ENCODE assay signal across 20 cellular contexts in the genomic region with DNA sequence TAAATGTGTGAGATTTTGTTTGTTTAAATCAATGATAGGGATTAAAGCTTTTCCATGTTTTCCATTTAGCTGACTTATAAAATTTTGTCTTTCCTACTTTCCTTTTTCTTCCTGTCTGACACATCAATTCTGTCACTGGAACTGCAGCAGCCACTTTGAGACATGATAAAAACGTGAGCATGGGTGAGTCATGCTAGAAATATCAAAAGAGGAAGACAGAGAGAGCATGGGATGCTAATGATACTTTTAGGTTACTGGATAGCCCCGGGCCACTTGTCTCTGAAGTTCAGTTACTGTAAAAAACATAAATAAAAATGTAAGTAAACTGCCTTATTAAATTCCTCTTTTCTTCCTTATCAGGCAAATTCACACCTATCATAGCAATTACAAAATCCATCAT.
DNase-seq lines count a peak whose midpoint lies in the region; ATAC-seq, FAIRE-seq and TF ChIP-seq lines count a peak whose summit lies in the region.
"Had no signal": no experiment of that assay in that cellular context is flagged by ENCODE, and none has a peak within 500 bp of the region (broad histone marks: within the 10 kb centered on the region; RNA-seq: fewer than 3 reads in every experiment).

No MANE protein-coding gene starts in this region.

- H3K27me3 ChIP-seq in BJ (ENCODE audit: control insufficient read depth, insufficient read depth, low read length), result no peaks in the 10 kb centered on the region

- no peak for ATAC-seq in GM18505 (IDR thresholded peaks at IDR 0.05; ENCODE audit: unreplicated experiment)
- ATAC-seq: activated T-cell treated with anti-CD3 and anti-CD28 coated beads, Interleukin-2, amount 50 U/mL, for 4 hours; effector memory CD8-positive, alpha-beta T cell; right cardiac atrium had no signal

- POLR2A ChIA-PET in BJ (lab: Charles Lee), result no interaction called here

- in situ Hi-C loops in KBM-7 (cut with MboI; ENCODE audit: low pct_unique_long_range_greater_than_20kb, low sequenced_read_pairs), result no loop called here

- TF ChIP-seq POLR2A in GM12892 (IDR thresholded peaks at IDR 0.05; ENCODE audit: low read depth, low read length) (no peak), GM18505 (IDR thresholded peaks at IDR 0.05; ENCODE audit: borderline replicate concordance, extremely low read depth, insufficient read depth, insufficient read length) (no peak)

- no peaks in the 10 kb centered on the region for H3K36me3 ChIP-seq in BJ (ENCODE audit: control insufficient read depth, insufficient read depth, low read length)
- H3K36me3 ChIP-seq: thoracic aorta had no signal

- TF ChIP-seq CTCF in BJ (IDR thresholded peaks at IDR 0.05; ENCODE audit: insufficient read depth, low read depth, low read length), result no peak
- TF ChIP-seq CTCF in fibroblast of mammary gland (conservative IDR thresholded peaks at IDR 0.05; ENCODE audit: control insufficient read depth, insufficient read depth, low read depth, low read length), result no peak

- FAIRE-seq in RCC 7860 (lab: Jason Lieb, UNC) (peak; percentile 51), GM12892 (lab: Jason Lieb, UNC) (no peak)
- FAIRE-seq: H1 had no signal

- CTCF ChIA-PET in BJ (lab: Yijun Ruan, JAX), result no interaction called here

- H3K4me3 ChIP-seq in BJ (ENCODE audit: low read depth, low read length) (no peak overlapping the region), fibroblast of mammary gland (ENCODE audit: control insufficient read depth, low read depth, low read length) (no peak overlapping the region)
- H3K4me3 ChIP-seq: thoracic aorta had no signal

- peak; percentile 3 for DNase-seq in BJ (ENCODE audit: low read depth)
- peak; percentile 1 for DNase-seq in HPDE6-E6E7 (ENCODE audit: extremely low spot score)
- DNase-seq in RCC 7860 (ENCODE audit: low spot score), result peak; percentile 63
- peak; percentile 4 for DNase-seq in fibroblast of mammary gland (ENCODE audit: low read depth)
- DNase-seq in NCI-H526 (lab: John Stamatoyannopoulos, UW), result no peak
- DNase-seq in KBM-7, result no peak
- DNase-seq in GM12892 (ENCODE audit: insufficient read length), result no peak
- DNase-seq: activated CD4-positive, alpha-beta T cell treated with anti-CD3 and anti-CD28 coated beads, Interleukin-2, amount 50 U/mL, for 1 hour; activated naive CD8-positive, alpha-beta T cell treated with anti-CD3 and anti-CD28 coated beads, Interleukin-2, amount 10 ng/mL, durations not matched to agents 7 days and 5 days; activated T-cell treated with anti-CD3 and anti-CD28 coated beads, Interleukin-2, amount 50 U/mL, for 4 hours; effector memory CD8-positive, alpha-beta T cell; NCI-H1417 treated with DMSO at 0.1 percent for 48 hours; NCI-H446 treated with DMSO at 0.1 percent for 48 hours; right cardiac atrium; stimulated activated CD4-positive, alpha-beta T cell treated with anti-CD3 and anti-CD28 coated beads, Interleukin-2, amount 100 ng/mL, for 48 hours; stimulated activated CD8-positive, alpha-beta memory T cell treated with anti-CD3 and anti-CD28 coated beads, Interleukin-4, amount 100 ng/mL, for 48 hours; T-helper 2 cell had no signal

Comparison
In these comparisons a context has a peak if more than half of its experiments do, and no peak if none do; other contexts are left out.
1. DNase-seq: peak in BJ (single experiment), HPDE6-E6E7 (single experiment), RCC 7860 (single experiment) and fibroblast of mammary gland (single experiment); none in NCI-H526 (0 of 2), KBM-7 (single experiment) and GM12892 (single experiment).